ENCODE assay signal across 1 cellular context in the genomic region with DNA sequence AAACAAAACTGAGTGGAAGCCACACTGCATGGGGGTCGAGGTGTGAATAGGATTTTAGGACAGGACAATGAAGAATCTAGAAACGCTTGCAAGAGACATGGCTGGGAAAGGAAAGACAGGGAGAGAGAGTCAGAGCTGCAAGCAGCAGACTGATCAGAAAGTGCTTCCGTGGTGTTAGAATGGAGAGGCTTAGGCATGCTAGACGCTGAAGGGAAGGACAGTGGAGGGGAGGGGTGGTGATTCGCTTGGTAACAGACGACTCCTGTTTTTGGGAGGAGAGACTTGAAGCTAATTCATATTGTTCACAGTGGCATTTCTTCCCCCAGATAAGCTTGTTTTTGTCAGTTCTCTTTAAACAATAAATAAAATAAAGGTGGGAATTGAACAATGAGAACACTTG.
TF ChIP-seq lines count a peak whose summit lies in the region.

No MANE protein-coding gene starts in this region.

TF ChIP-seq in H1, 55 proteins besides CTCF, POLR2A, EP300 and RAD21:
- TF ChIP-seq SIN3A (conservative IDR thresholded peaks at IDR 0.05 in 1 of 2, IDR thresholded peaks at IDR 0.05 in 1 of 2; ENCODE audit: low read depth in 1 of 2, low read length in 2 of 2) (no peak), YY1 (IDR thresholded peaks at IDR 0.05; ENCODE audit: low read depth, low read length) (no peak), KDM1A (IDR thresholded peaks at IDR 0.05; ENCODE audit: borderline replicate concordance, low read length) (no peak), SRF (IDR thresholded peaks at IDR 0.05; ENCODE audit: low read depth, low read length) (no peak), TBP (IDR thresholded peaks at IDR 0.05; ENCODE audit: low read depth, low read length) (no peak), SP1 (IDR thresholded peaks at IDR 0.05; ENCODE audit: low read depth, low read length) (no peak), TCF12 (IDR thresholded peaks at IDR 0.05; ENCODE audit: low read depth, low read length) (no peak), HDAC6 (IDR thresholded peaks at IDR 0.05; ENCODE audit: low read depth, low read length) (no peak)
